Comparison of ENCODE assay signal across 27 cellular contexts in genomic region chr2:150341982-150342680, GRCh38.
"Had no signal": no experiment of that assay in that cellular context is flagged by ENCODE, and none has a peak within 500 bp of the region (broad histone marks: within the 10 kb centered on the region; RNA-seq: fewer than 3 reads in every experiment).

No MANE protein-coding gene starts in this region.

- H3K4me3 Mint-ChIP-seq: activated B cell treated with CpG ODN at 0.5 μM for 24 hours; activated CD4-positive, alpha-beta T cell treated with anti-CD3 and anti-CD28 coated beads for 36 hours; activated naive CD8-positive, alpha-beta T cell treated with anti-CD3 and anti-CD28 coated beads for 36 hours; immature natural killer cell; nephron; stimulated activated effector memory CD8-positive, alpha-beta T cell treated with anti-CD3 and anti-CD28 coated beads, Interleukin-12 subunit alpha, Interleukin-12 subunit beta, amount 100 ng/mL, for 72 hours; stimulated activated naive CD8-positive, alpha-beta T cell treated with anti-CD3 and anti-CD28 coated beads, Interleukin-15, amount 100 ng/mL, for 72 hours; T-helper 1 cell treated with Interleukin-12 subunit alpha and Interleukin-12 subunit beta and Interleukin-4 antibody, amounts not matched to agents 30 μg/mL and 1 μg/mL, for 36 hours had no signal

- ATAC-seq: activated CD4-positive, alpha-beta T cell treated with anti-CD3 and anti-CD28 coated beads for 36 hours; foreskin keratinocyte; pancreas; psoas muscle; stimulated activated effector memory CD8-positive, alpha-beta T cell treated with anti-CD3 and anti-CD28 coated beads, Interleukin-12 subunit alpha, Interleukin-12 subunit beta, amount 100 ng/mL, for 72 hours; stimulated activated naive CD8-positive, alpha-beta T cell treated with anti-CD3 and anti-CD28 coated beads, Interleukin-15, amount 100 ng/mL, for 72 hours had no signal

- H3K27me3 Mint-ChIP-seq: activated B cell treated with CpG ODN at 0.5 μM for 24 hours; activated CD4-positive, alpha-beta T cell treated with anti-CD3 and anti-CD28 coated beads for 36 hours; activated naive CD8-positive, alpha-beta T cell treated with anti-CD3 and anti-CD28 coated beads for 36 hours; stimulated activated naive CD8-positive, alpha-beta T cell treated with anti-CD3 and anti-CD28 coated beads, Interleukin-15, amount 100 ng/mL, for 72 hours had no signal

- H3K9me3 Mint-ChIP-seq: activated B cell treated with CpG ODN at 0.5 μM for 24 hours; activated naive CD8-positive, alpha-beta T cell treated with anti-CD3 and anti-CD28 coated beads for 36 hours; nephron; stimulated activated effector memory CD8-positive, alpha-beta T cell treated with anti-CD3 and anti-CD28 coated beads, Interleukin-12 subunit alpha, Interleukin-12 subunit beta, amount 100 ng/mL, for 72 hours; T-helper 1 cell treated with Interleukin-12 subunit alpha and Interleukin-12 subunit beta and Interleukin-4 antibody, amounts not matched to agents 30 μg/mL and 1 μg/mL, for 36 hours had no signal

- H3K36me3 Mint-ChIP-seq: activated naive CD8-positive, alpha-beta T cell treated with anti-CD3 and anti-CD28 coated beads for 36 hours; immature natural killer cell; stimulated activated effector memory CD8-positive, alpha-beta T cell treated with anti-CD3 and anti-CD28 coated beads, Interleukin-12 subunit alpha, Interleukin-12 subunit beta, amount 100 ng/mL, for 72 hours had no signal

- H3K36me3 ChIP-seq: left ventricle myocardium inferior, neutrophil, pancreas, right atrium auricular region, suprapubic skin, tibial nerve had no signal

- H3K4me1 Mint-ChIP-seq: activated B cell treated with CpG ODN at 0.5 μM for 24 hours; activated CD4-positive, alpha-beta T cell treated with anti-CD3 and anti-CD28 coated beads for 36 hours; activated naive CD8-positive, alpha-beta T cell treated with anti-CD3 and anti-CD28 coated beads for 36 hours; immature natural killer cell; nephron; stimulated activated effector memory CD8-positive, alpha-beta T cell treated with anti-CD3 and anti-CD28 coated beads, Interleukin-12 subunit alpha, Interleukin-12 subunit beta, amount 100 ng/mL, for 72 hours; stimulated activated naive CD8-positive, alpha-beta T cell treated with anti-CD3 and anti-CD28 coated beads, Interleukin-15, amount 100 ng/mL, for 72 hours had no signal

- DNase-seq: activated B cell treated with CpG ODN at 0.5 μM for 24 hours; activated CD4-positive, alpha-beta T cell treated with anti-CD3 and anti-CD28 coated beads for 36 hours; activated CD4-positive, alpha-beta T cell treated with anti-CD3 and anti-CD28 coated beads, Interleukin-2, amount 50 U/mL, for 4 hours; activated CD8-positive, alpha-beta memory T cell treated with anti-CD3 and anti-CD28 coated beads for 24 hours; activated naive CD4-positive, alpha-beta T cell treated with Interleukin-2 at 50 U/mL for 16 hours; activated naive CD8-positive, alpha-beta T cell treated with anti-CD3 and anti-CD28 coated beads for 36 hours; activated T-cell treated with anti-CD3 and anti-CD28 coated beads, Interleukin-2, amount 50 U/mL, for 48 hours; cerebellar nuclear complex; foreskin keratinocyte; immature natural killer cell; kidney glomerular epithelial cell; left ventricle myocardium inferior; midbrain; pancreas; psoas muscle; stimulated activated CD4-positive, alpha-beta T cell treated with anti-CD3 and anti-CD28 coated beads, Interleukin-1b, Interleukin-23, amount 100 ng/mL, for 48 hours; stimulated activated naive CD8-positive, alpha-beta T cell treated with anti-CD3 and anti-CD28 coated beads, Interleukin-15, amount 100 ng/mL, for 72 hours; T1000 had no signal

- FAIRE-seq: pancreas, urothelium cell line had no signal

- H3K27me3 ChIP-seq: foreskin keratinocyte, neutrophil, pancreas, right atrium auricular region, suprapubic skin, tibial nerve had no signal

- H3K27ac ChIP-seq: coronary artery, foreskin keratinocyte, left ventricle myocardium inferior, neutrophil, pancreas, psoas muscle, right atrium auricular region, suprapubic skin, tibial nerve had no signal

- H3K4me3 ChIP-seq: coronary artery, left ventricle myocardium inferior, pancreas, psoas muscle, right atrium auricular region, suprapubic skin, tibial nerve had no signal

- H3K4me1 ChIP-seq: foreskin keratinocyte, left ventricle myocardium inferior, pancreas, psoas muscle, right atrium auricular region had no signal

- H3K27ac Mint-ChIP-seq: activated B cell treated with CpG ODN at 0.5 μM for 24 hours; activated CD4-positive, alpha-beta T cell treated with anti-CD3 and anti-CD28 coated beads for 36 hours; activated naive CD8-positive, alpha-beta T cell treated with anti-CD3 and anti-CD28 coated beads for 36 hours; immature natural killer cell; nephron; stimulated activated effector memory CD8-positive, alpha-beta T cell treated with anti-CD3 and anti-CD28 coated beads, Interleukin-12 subunit alpha, Interleukin-12 subunit beta, amount 100 ng/mL, for 72 hours; stimulated activated naive CD8-positive, alpha-beta T cell treated with anti-CD3 and anti-CD28 coated beads, Interleukin-15, amount 100 ng/mL, for 72 hours; T-helper 1 cell treated with Interleukin-12 subunit alpha and Interleukin-12 subunit beta and Interleukin-4 antibody, amounts not matched to agents 30 μg/mL and 1 μg/mL, for 36 hours had no signal

- H3K9me3 ChIP-seq: left ventricle myocardium inferior, neutrophil, pancreas, psoas muscle, right atrium auricular region, suprapubic skin, tibial nerve had no signal
